ENCODE assay signal across 10 cellular contexts in the genomic region with DNA sequence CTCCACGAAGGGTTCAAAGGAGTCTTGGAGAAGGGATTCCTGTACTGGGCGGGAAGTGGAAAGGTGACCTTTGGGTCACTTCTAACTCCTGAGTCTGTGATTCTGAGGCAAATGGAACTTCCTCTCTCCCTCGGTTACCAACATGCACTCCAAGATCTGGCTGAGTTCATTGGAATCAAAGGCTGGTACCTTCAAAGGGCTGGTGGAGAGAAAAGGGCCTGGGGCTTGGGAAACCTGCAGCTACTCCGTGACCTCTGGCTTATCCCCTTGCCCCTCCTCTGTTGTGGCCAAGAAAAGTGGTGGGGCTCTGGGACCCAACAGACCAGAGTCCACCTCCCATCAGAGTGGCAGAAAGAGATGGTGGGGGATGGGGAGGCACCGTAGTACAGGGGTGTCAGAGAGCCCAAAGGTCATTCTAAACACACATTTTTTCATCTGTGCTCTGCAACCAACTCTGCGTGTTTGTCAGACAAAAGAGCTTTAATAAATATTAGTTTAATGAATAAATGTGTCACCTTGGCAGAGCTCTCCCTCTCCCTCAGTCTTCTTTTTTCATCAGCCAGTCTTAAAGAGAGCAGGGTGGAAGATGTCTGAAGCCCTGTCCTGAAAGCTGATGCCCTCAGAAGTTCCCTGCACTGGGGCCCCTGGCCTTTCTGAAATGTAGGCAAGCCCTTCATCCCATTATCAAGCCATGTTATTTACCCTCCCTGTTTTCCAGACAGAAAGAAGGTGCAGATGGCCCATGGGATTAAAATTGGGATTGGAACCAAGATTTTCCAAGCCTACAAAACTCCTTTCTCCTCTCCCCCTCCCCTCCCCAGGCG.
A peak's percentile ranks its signal among the peaks of the same experiment; 100 is the strongest.
DNase-seq lines count a peak whose midpoint lies in the region; ATAC-seq and TF ChIP-seq lines count a peak whose summit lies in the region.
"Had no signal": no experiment of that assay in that cellular context is flagged by ENCODE, and none has a peak within 500 bp of the region (broad histone marks: within the 10 kb centered on the region; RNA-seq: fewer than 3 reads in every experiment).

No MANE protein-coding gene starts in this region.

- in situ Hi-C loops in mammary epithelial cell (cut with MboI; ENCODE audit: low sequenced_read_pairs in 2 of 2), result loop anchor here in 1 of 2 donors (10.0 kb wide), 1 partner anchor 73 kb away; no protein-coding TSS in a partner anchor

- no peak overlapping the region for H2BK12ac ChIP-seq in neuronal stem cell (ENCODE audit: low read length)

- H3K14ac ChIP-seq in neuronal stem cell (ENCODE audit: low read length), result no peak overlapping the region

- no peak overlapping the region for H3K9ac ChIP-seq in endodermal cell (ENCODE audit: extremely low read depth, low read length, poor library complexity, severe bottlenecking)
- H3K9ac ChIP-seq in neuronal stem cell (ENCODE audit: low read depth, low read length, poor library complexity), result no peak overlapping the region
- H3K9ac ChIP-seq in mammary epithelial cell (ENCODE audit: insufficient read depth, low read length), result no peak overlapping the region

- WGBS in endodermal cell (ENCODE audit: insufficient coverage in 1 of 2, insufficient read length in 1 of 2), 2 experiments, result 85 to 88% methylated on average over 4 to 6 of the region's 7 CpGs
- no CpG with 5 or more reads among the region's 7 CpGs for WGBS in neuronal stem cell (ENCODE audit: extremely low coverage in 2 of 2, insufficient read length in 2 of 2, insufficient replicate concordance in 1 of 2), 2 donors
- whole genome bisulfite sequencing in mammary epithelial cell (ENCODE audit: low coverage, missing lambda C conversion rate), result 93% methylated on average over 6 of the region's 7 CpGs

- no peaks in the 10 kb centered on the region for H3K79me1 ChIP-seq in neuronal stem cell (ENCODE audit: low read depth, low read length)

- H3K27ac Mint-ChIP-seq in endodermal cell, result no peak overlapping the region
- no peak overlapping the region for H3K27ac Mint-ChIP-seq in activated CD4-positive, alpha-beta T cell treated with anti-CD3 and anti-CD28 coated beads, Interleukin-2, amount 10 ng/mL, durations not matched to agents 24 days and 14 days

- H4K20me1 ChIP-seq in mammary epithelial cell (ENCODE audit: insufficient read depth, low read length), result no peaks in the 10 kb centered on the region

- H3K4me2 ChIP-seq in neuronal stem cell (ENCODE audit: insufficient read depth, low read length, poor library complexity, severe bottlenecking) (peak overlapping the region; percentile 28), mammary epithelial cell (ENCODE audit: insufficient read depth, low read depth, low read length) (no peak overlapping the region)

- H3K4me3 Mint-ChIP-seq in endodermal cell, result no peak overlapping the region
- no peak overlapping the region for H3K4me3 Mint-ChIP-seq in activated CD4-positive, alpha-beta T cell treated with anti-CD3 and anti-CD28 coated beads, Interleukin-2, amount 10 ng/mL, durations not matched to agents 24 days and 14 days

- H3K4me1 ChIP-seq in endodermal cell (ENCODE audit: control insufficient read depth, insufficient read depth, low read length), result peaks cover 16% of the 10 kb centered on the region
- peaks cover 33 to 35% of the 10 kb centered on the region in 2 donors for H3K4me1 ChIP-seq in neuronal stem cell (ENCODE audit: control insufficient read depth in 2 of 2, insufficient read depth in 1 of 2, low read depth in 1 of 2, low read length in 2 of 2)
- H3K4me1 ChIP-seq in mammary epithelial cell (ENCODE audit: insufficient read depth, low read length), result peaks cover 24% of the 10 kb centered on the region
- H3K4me1 ChIP-seq in left lung, result no peaks in the 10 kb centered on the region

- no TSS peak for BruUV-seq in mammary epithelial cell (replicated peaks; lab: Mats Ljungman, UMichigan)

- no peaks in the 10 kb centered on the region for H3K27me3 Mint-ChIP-seq in endodermal cell (ENCODE audit: insufficient read depth)
- no peaks in the 10 kb centered on the region for H3K27me3 Mint-ChIP-seq in activated CD4-positive, alpha-beta T cell treated with anti-CD3 and anti-CD28 coated beads, Interleukin-2, amount 10 ng/mL, durations not matched to agents 24 days and 14 days

- no peak overlapping the region for H2BK5ac ChIP-seq in neuronal stem cell (ENCODE audit: low read length)

- intact Hi-C loops in mammary epithelial cell (cut with micrococcal nuclease) (no loop called here), left lung (cut with DNase I) (no loop called here)
- intact Hi-C loops in activated CD4-positive, alpha-beta T cell treated with anti-CD3 and anti-CD28 coated beads, Interleukin-2, amount 10 ng/mL, durations not matched to agents 24 days and 14 days (cut with micrococcal nuclease), result loop anchor here (10.0 kb wide), 1 partner anchor 273 kb away; no protein-coding TSS in a partner anchor

- H3K4me3 ChIP-seq in endodermal cell (ENCODE audit: low read length), result no peak overlapping the region
- no peak overlapping the region for H3K4me3 ChIP-seq in neuronal stem cell (ENCODE audit: low read length in 2 of 2)
- no peak overlapping the region for H3K4me3 ChIP-seq in mammary epithelial cell (replicated peaks in 1 of 3; ENCODE audit: insufficient read depth in 1 of 3, low read depth in 2 of 3, low read length in 3 of 3)
- no peak overlapping the region for H3K4me3 ChIP-seq in left lung

- peak overlapping the region; percentile 8 for H3K18ac ChIP-seq in neuronal stem cell (ENCODE audit: low read length)

- CTCF ChIA-PET in mammary epithelial cell (lab: Charles Lee; ENCODE audit: low non-redundant PET), result no interaction called here

- peaks cover 9% of the 10 kb centered on the region for H3K36me3 Mint-ChIP-seq in endodermal cell (ENCODE audit: low read depth)
- peaks cover 2% of the 10 kb centered on the region for H3K36me3 Mint-ChIP-seq in activated CD4-positive, alpha-beta T cell treated with anti-CD3 and anti-CD28 coated beads, Interleukin-2, amount 10 ng/mL, durations not matched to agents 24 days and 14 days (ENCODE audit: low read depth)

- ATAC-seq in left lung, result no peak
- ATAC-seq: esophagus mucosa had no signal

- TF ChIP-seq CTCF in endodermal cell (conservative IDR thresholded peaks at IDR 0.05) (no peak), mammary epithelial cell (conservative IDR thresholded peaks at IDR 0.05 in 1 of 2, IDR thresholded peaks at IDR 0.05 in 1 of 2; ENCODE audit: extremely low read depth in 1 of 2, insufficient read depth in 1 of 2, low read depth in 1 of 2, low read length in 2 of 2) (no peak), left lung (IDR thresholded peaks at IDR 0.05) (no peak)

- peaks cover 36% of the 10 kb centered on the region for H3K4me1 Mint-ChIP-seq in endodermal cell
- peaks cover 17% of the 10 kb centered on the region for H3K4me1 Mint-ChIP-seq in activated CD4-positive, alpha-beta T cell treated with anti-CD3 and anti-CD28 coated beads, Interleukin-2, amount 10 ng/mL, durations not matched to agents 24 days and 14 days

- H2AFZ ChIP-seq in neuronal stem cell (ENCODE audit: low read length) (no peak overlapping the region), mammary epithelial cell (ENCODE audit: low read depth, low read length) (no peak overlapping the region)

- H4K91ac ChIP-seq in neuronal stem cell (ENCODE audit: low read depth, low read length, poor library complexity), result no peak overlapping the region

- no peak overlapping the region for H4K8ac ChIP-seq in neuronal stem cell (ENCODE audit: low read depth, low read length)

- H3K23ac ChIP-seq in neuronal stem cell (ENCODE audit: low read depth, low read length, poor library complexity), result no peak overlapping the region

- no peak overlapping the region for H3K4ac ChIP-seq in neuronal stem cell (ENCODE audit: low read length)

- H2BK15ac ChIP-seq in neuronal stem cell (ENCODE audit: low read length), result no peak overlapping the region

- H3K9me3 Mint-ChIP-seq in endodermal cell, result no peaks in the 10 kb centered on the region
- H3K9me3 Mint-ChIP-seq in activated CD4-positive, alpha-beta T cell treated with anti-CD3 and anti-CD28 coated beads, Interleukin-2, amount 10 ng/mL, durations not matched to agents 24 days and 14 days, result no peaks in the 10 kb centered on the region

- peak; percentile 82 for DNase-seq in ELF-1 (ENCODE audit: low read depth, low spot score)
- peak; percentile 91 for DNase-seq in NCI-H1694 treated with DMSO at 0.1 percent for 48 hours (lab: John Stamatoyannopoulos, UW)
- no peak for DNase-seq in endodermal cell
- no peak for DNase-seq in neuronal stem cell (ENCODE audit: low spot score)
- DNase-seq in superior temporal gyrus (ENCODE audit: extremely low spot score), result no peak
- no peak for DNase-seq in mammary epithelial cell
- no peak for DNase-seq in activated CD4-positive, alpha-beta T cell treated with anti-CD3 and anti-CD28 coated beads, Interleukin-2, amount 10 ng/mL, durations not matched to agents 24 days and 14 days
- DNase-seq in left lung, result no peak
- DNase-seq: AML-193 had no signal

- H3K79me2 ChIP-seq in mammary epithelial cell (ENCODE audit: insufficient read depth, low read length), result no peaks in the 10 kb centered on the region

- H2BK120ac ChIP-seq in neuronal stem cell (ENCODE audit: low read depth, low read length), result no peak overlapping the region

- H3K27me3 ChIP-seq in endodermal cell (ENCODE audit: control insufficient read depth, insufficient read depth, low read length, poor library complexity, severe bottlenecking) (no peaks in the 10 kb centered on the region), neuronal stem cell (ENCODE audit: control insufficient read depth in 3 of 3, insufficient read depth in 3 of 3, low read depth in 1 of 3, low read length in 3 of 3) (no peaks in the 10 kb centered on the region), mammary epithelial cell (ENCODE audit: insufficient read depth, low read length) (no peaks in the 10 kb centered on the region), left lung (no peaks in the 10 kb centered on the region)

- no peak overlapping the region for H2AK5ac ChIP-seq in neuronal stem cell (ENCODE audit: low read depth, low read length)

- H3K27ac ChIP-seq in endodermal cell (ENCODE audit: low read depth, low read length), result peak overlapping the region; percentile 84
- no peak overlapping the region for H3K27ac ChIP-seq in neuronal stem cell (replicated peaks; ENCODE audit: low read length)
- H3K27ac ChIP-seq in mammary epithelial cell (ENCODE audit: insufficient read depth, low read depth, low read length), result no peak overlapping the region
- H3K27ac ChIP-seq in left lung, result no peak overlapping the region

- H3K36me3 ChIP-seq in endodermal cell (ENCODE audit: control insufficient read depth, insufficient read depth, low read length), result no peaks in the 10 kb centered on the region
- no peaks in the 10 kb centered on the region for H3K36me3 ChIP-seq in neuronal stem cell (replicated peaks in 1 of 2; ENCODE audit: control insufficient read depth in 2 of 2, insufficient read depth in 2 of 2, low read length in 2 of 2)
- H3K36me3 ChIP-seq in mammary epithelial cell (ENCODE audit: insufficient read depth, low read length), result no peaks in the 10 kb centered on the region
- no peaks in the 10 kb centered on the region for H3K36me3 ChIP-seq in left lung

- dilution Hi-C loops in mammary epithelial cell (cut with HindIII; ENCODE audit: low sequenced_read_pairs), result no loop called here

- H3K9me3 ChIP-seq in endodermal cell (ENCODE audit: control insufficient read depth, low read length) (peaks cover 5% of the 10 kb centered on the region), neuronal stem cell (replicated peaks in 1 of 2; ENCODE audit: control insufficient read depth in 2 of 2, insufficient read depth in 1 of 2, low read depth in 1 of 2, low read length in 2 of 2) (peaks cover 0 to 15% of the 10 kb centered on the region in 2 donors), mammary epithelial cell (replicated peaks; ENCODE audit: insufficient read depth, low read length) (no peaks in the 10 kb centered on the region), left lung (no peaks in the 10 kb centered on the region)

Comparison
In these comparisons a context has a peak if more than half of its experiments do, and no peak if none do; other contexts are left out.
1. DNase-seq: peak in ELF-1 (single experiment) and NCI-H1694 treated with DMSO at 0.1 percent for 48 hours (single experiment); none in endodermal cell (single experiment), neuronal stem cell (single experiment), superior temporal gyrus (single experiment), mammary epithelial cell (single experiment), activated CD4-positive, alpha-beta T cell treated with anti-CD3 and anti-CD28 coated beads, Interleukin-2, amount 10 ng/mL, durations not matched to agents 24 days and 14 days (single experiment) and left lung (0 of 2).